In genomic region chr12:4379410-4379809, GRCh38 we compare ENCODE assay signal across 10 cellular contexts.
DNase-seq lines count a peak whose midpoint lies in the region; ATAC-seq, FAIRE-seq and TF ChIP-seq lines count a peak whose summit lies in the region.
"Had no signal": no experiment of that assay in that cellular context is flagged by ENCODE, and none has a peak within 500 bp of the region (broad histone marks: within the 10 kb centered on the region; RNA-seq: fewer than 3 reads in every experiment).

TSS of gene FGF23 (minus strand) at chr12:4379712. CDS start at chr12:4379582, 130 bp downstream.

- ATAC-seq in GM21526 (IDR thresholded peaks at IDR 0.05; ENCODE audit: low FRiP score, unreplicated experiment) (no peak), HG03025 (IDR thresholded peaks at IDR 0.05; ENCODE audit: low FRiP score, unreplicated experiment) (no peak)

- no peak within 1 kb of the TSS for H3K4me3 ChIP-seq in cardiac fibroblast (replicated peaks in 1 of 2; ENCODE audit: low read depth in 2 of 2, low read length in 2 of 2)
- H3K4me3 ChIP-seq: lower lobe of right lung had no signal

- no peak for FAIRE-seq in GM19239 (lab: Jason Lieb, UNC)

- DNase-seq in D341Med (ENCODE audit: low spot score) (peak; percentile 36), HuH-7 (ENCODE audit: low spot score) (peak; percentile 46), cardiac fibroblast (ENCODE audit: low read depth in 2 of 2) (peak; percentile 3 to 26), left kidney (ENCODE audit: low read depth, low spot score) (peak; percentile 90), GM19239 (ENCODE audit: insufficient read length, low spot score) (no peak), LoVo (ENCODE audit: low spot score) (no peak)
- DNase-seq: lower lobe of right lung, NCI-H774 had no signal

- TF ChIP-seq CTCF in cardiac fibroblast (IDR thresholded peaks at IDR 0.05; ENCODE audit: low read depth, low read length) = no peak

Comparison
In these comparisons a context has a peak if more than half of its experiments do, and no peak if none do; other contexts are left out.
1. DNase-seq: peak in D341Med (single experiment), HuH-7 (single experiment), cardiac fibroblast (2 of 2) and left kidney (single experiment); none in GM19239 (single experiment) and LoVo (single experiment).